1 cellular context compared by ENCODE assay signal in the genomic region with DNA sequence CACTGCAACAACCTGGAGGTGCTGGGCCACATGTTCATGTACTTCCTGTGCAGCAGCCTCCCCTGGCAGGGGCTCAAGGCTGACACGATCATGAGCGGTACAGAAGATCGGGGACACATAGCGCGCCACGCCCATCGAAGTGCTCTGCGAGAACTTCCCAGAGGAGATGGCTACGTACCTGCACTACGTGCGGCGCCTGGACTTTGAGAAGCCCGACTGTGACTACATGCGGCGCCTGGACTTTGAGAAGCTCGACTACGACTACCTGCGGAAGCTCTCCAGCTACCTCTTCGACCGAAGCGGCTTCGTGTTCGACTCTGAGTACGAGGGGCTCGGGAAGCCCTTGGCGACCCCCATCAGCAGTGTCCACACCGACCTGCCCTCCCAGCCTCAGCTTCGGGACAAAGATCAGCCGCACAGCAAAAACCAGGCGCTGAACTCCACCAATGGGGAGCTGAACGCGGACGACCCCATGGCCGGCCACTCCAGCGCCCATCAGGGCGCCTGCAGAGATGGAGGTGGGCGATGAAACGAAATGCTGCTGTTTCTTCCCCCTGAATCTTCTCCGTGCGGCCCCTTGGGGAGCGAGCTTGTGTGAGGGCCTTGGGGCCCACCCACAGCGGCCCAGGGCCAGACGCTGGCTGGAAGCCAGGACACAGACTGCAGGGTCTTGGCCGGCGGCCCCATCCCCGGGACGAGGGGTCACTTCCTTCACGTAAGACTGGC.
TF ChIP-seq lines count a peak whose summit lies in the region.

No MANE protein-coding gene starts in this region.

TF ChIP-seq in HepG2, 621 proteins besides CTCF, POLR2A, EP300 and RAD21 (continued from another document):
- TF ChIP-seq, protein P1, sequence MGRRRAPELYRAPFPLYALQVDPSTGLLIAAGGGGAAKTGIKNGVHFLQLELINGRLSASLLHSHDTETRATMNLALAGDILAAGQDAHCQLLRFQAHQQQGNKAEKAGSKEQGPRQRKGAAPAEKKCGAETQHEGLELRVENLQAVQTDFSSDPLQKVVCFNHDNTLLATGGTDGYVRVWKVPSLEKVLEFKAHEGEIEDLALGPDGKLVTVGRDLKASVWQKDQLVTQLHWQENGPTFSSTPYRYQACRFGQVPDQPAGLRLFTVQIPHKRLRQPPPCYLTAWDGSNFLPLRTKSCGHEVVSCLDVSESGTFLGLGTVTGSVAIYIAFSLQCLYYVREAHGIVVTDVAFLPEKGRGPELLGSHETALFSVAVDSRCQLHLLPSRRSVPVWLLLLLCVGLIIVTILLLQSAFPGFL (CRISPR knock-in tag; IDR thresholded peaks at IDR 0.05), result no peak
- TF ChIP-seq ZNF878 (CRISPR knock-in tag; IDR thresholded peaks at IDR 0.05), result no peak
- TF ChIP-seq, protein P2, sequence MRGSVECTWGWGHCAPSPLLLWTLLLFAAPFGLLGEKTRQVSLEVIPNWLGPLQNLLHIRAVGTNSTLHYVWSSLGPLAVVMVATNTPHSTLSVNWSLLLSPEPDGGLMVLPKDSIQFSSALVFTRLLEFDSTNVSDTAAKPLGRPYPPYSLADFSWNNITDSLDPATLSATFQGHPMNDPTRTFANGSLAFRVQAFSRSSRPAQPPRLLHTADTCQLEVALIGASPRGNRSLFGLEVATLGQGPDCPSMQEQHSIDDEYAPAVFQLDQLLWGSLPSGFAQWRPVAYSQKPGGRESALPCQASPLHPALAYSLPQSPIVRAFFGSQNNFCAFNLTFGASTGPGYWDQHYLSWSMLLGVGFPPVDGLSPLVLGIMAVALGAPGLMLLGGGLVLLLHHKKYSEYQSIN (CRISPR knock-in tag; IDR thresholded peaks at IDR 0.05; ENCODE audit: borderline replicate concordance), result no peak
- no peak for TF ChIP-seq ZNF562 (CRISPR knock-in tag; IDR thresholded peaks at IDR 0.05; ENCODE audit: borderline replicate concordance)
- TF ChIP-seq, protein P3, sequence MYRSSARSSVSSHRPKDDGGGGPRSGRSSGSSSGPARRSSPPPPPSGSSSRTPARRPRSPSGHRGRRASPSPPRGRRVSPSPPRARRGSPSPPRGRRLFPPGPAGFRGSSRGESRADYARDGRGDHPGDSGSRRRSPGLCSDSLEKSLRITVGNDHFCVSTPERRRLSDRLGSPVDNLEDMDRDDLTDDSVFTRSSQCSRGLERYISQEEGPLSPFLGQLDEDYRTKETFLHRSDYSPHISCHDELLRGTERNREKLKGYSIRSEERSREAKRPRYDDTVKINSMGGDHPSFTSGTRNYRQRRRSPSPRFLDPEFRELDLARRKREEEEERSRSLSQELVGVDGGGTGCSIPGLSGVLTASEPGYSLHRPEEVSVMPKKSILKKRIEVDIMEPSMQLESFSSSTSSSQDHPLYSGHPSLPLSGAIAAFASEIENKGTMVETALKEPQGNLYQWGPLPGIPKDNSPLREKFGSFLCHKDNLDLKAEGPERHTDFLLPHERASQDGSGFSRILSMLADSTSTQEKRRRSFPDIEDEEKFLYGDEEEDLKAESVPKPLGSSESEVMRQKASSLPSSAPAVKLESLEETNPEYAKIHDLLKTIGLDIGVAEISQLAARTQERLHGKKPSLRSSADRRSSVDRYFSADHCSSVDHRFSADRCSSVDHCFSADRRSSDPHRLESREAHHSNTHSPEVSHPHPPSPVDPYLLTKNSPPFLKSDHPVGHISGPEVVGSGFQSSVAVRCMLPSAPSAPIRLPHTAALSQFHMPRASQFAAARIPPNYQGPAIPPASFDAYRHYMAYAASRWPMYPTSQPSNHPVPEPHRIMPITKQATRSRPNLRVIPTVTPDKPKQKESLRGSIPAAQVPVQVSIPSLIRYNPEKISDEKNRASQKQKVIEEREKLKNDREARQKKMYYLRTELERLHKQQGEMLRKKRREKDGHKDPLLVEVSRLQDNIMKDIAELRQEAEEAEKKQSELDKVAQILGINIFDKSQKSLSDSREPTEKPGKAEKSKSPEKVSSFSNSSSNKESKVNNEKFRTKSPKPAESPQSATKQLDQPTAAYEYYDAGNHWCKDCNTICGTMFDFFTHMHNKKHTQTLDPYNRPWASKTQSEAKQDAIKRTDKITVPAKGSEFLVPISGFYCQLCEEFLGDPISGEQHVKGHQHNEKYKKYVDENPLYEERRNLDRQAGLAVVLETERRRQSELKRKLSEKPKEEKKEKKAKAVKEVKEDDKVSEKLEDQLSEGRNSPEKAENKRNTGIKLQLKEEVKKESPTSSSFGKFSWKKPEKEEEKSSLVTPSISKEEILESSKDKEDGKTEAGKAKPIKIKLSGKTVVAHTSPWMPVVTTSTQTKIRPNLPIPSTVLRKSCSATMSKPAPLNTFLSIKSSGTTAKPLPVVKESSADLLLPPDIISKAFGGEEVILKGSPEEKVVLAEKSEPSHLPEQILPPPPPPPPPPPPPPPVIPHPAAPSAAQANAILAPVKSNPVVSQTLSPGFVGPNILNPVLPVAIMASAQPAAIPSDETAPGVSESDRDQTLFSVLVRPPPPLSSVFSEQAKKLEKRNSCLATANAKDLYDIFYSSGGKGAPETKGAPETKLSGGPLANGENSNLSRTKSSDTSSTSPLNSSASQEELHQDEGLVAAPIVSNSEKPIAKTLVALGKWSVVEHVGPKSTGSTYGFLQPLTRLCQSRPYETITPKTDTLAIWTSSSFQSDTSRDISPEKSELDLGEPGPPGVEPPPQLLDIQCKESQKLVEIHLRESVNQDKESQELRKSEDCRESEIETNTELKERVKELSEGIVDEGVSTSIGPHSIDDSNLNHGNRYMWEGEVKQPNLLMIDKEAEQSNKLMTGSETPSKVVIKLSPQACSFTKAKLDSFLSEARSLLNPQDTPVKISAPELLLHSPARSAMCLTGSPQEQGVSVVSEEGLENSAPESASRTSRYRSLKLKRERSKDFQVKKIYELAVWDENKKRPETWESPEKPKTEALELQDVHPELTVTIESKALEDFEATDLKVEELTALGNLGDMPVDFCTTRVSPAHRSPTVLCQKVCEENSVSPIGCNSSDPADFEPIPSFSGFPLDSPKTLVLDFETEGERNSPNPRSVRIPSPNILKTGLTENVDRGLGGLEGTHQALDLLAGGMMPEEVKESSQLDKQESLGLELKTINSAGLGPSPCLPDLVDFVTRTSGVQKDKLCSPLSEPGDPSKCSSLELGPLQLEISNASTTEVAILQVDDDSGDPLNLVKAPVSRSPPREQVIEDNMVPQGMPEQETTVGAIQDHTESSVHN (CRISPR knock-in tag; IDR thresholded peaks at IDR 0.05), result no peak
- TF ChIP-seq ZFAT (CRISPR knock-in tag; conservative IDR thresholded peaks at IDR 0.05), result no peak
- TF ChIP-seq, protein P4, sequence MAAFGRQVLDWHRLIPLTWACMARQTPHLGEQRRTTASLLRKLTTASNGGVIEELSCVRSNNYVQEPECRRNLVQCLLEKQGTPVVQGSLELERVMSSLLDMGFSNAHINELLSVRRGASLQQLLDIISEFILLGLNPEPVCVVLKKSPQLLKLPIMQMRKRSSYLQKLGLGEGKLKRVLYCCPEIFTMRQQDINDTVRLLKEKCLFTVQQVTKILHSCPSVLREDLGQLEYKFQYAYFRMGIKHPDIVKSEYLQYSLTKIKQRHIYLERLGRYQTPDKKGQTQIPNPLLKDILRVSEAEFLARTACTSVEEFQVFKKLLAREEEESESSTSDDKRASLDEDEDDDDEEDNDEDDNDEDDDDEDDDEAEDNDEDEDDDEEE (CRISPR knock-in tag; IDR thresholded peaks at IDR 0.05), result no peak
- TF ChIP-seq SIN3A (IDR thresholded peaks at IDR 0.05; ENCODE audit: borderline replicate concordance, low read depth, low read length), result no peak
- TF ChIP-seq ZBTB1 (CRISPR knock-in tag; IDR thresholded peaks at IDR 0.05; ENCODE audit: borderline replicate concordance), result no peak
- TF ChIP-seq, protein P5, sequence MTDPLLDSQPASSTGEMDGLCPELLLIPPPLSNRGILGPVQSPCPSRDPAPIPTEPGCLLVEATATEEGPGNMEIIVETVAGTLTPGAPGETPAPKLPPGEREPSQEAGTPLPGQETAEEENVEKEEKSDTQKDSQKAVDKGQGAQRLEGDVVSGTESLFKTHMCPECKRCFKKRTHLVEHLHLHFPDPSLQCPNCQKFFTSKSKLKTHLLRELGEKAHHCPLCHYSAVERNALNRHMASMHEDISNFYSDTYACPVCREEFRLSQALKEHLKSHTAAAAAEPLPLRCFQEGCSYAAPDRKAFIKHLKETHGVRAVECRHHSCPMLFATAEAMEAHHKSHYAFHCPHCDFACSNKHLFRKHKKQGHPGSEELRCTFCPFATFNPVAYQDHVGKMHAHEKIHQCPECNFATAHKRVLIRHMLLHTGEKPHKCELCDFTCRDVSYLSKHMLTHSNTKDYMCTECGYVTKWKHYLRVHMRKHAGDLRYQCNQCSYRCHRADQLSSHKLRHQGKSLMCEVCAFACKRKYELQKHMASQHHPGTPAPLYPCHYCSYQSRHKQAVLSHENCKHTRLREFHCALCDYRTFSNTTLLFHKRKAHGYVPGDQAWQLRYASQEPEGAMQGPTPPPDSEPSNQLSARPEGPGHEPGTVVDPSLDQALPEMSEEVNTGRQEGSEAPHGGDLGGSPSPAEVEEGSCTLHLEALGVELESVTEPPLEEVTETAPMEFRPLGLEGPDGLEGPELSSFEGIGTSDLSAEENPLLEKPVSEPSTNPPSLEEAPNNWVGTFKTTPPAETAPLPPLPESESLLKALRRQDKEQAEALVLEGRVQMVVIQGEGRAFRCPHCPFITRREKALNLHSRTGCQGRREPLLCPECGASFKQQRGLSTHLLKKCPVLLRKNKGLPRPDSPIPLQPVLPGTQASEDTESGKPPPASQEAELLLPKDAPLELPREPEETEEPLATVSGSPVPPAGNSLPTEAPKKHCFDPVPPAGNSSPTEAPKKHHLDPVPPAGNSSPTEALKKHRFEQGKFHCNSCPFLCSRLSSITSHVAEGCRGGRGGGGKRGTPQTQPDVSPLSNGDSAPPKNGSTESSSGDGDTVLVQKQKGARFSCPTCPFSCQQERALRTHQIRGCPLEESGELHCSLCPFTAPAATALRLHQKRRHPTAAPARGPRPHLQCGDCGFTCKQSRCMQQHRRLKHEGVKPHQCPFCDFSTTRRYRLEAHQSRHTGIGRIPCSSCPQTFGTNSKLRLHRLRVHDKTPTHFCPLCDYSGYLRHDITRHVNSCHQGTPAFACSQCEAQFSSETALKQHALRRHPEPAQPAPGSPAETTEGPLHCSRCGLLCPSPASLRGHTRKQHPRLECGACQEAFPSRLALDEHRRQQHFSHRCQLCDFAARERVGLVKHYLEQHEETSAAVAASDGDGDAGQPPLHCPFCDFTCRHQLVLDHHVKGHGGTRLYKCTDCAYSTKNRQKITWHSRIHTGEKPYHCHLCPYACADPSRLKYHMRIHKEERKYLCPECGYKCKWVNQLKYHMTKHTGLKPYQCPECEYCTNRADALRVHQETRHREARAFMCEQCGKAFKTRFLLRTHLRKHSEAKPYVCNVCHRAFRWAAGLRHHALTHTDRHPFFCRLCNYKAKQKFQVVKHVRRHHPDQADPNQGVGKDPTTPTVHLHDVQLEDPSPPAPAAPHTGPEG (CRISPR knock-in tag; IDR thresholded peaks at IDR 0.05), result no peak
- TF ChIP-seq CEBPB (IDR thresholded peaks at IDR 0.05; ENCODE audit: borderline replicate concordance, low read depth, low read length), result no peak
- TF ChIP-seq ATF7-NPFF (CRISPR knock-in tag; IDR thresholded peaks at IDR 0.05; ENCODE audit: low read depth), result no peak
